2 cellular contexts compared by ENCODE assay signal in the genomic region with DNA sequence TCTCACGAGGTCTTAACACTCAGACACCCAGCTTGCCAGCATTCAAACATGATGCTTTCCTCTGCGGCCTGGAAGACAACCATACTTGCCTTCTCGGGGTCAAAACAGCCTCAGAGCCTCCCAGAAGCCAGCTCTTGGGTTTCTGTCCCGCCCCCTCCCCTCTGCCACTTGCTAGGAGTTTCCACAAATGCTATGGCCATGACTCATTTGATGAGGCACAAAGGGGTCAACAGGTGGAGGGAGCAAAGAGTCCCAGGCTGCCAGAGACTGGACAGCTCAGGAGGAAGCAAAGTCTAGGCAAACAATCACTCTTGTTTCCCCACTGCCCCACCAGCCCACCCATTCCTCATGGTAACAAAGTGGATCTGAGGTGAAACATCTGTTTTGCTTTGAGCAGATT.
TF ChIP-seq lines count a peak whose summit lies in the region.

No MANE protein-coding gene starts in this region.

TF ChIP-seq in SK-N-SH, 30 proteins besides CTCF, POLR2A, EP300 and RAD21 (continued from another document):
- TF ChIP-seq, protein P1, sequence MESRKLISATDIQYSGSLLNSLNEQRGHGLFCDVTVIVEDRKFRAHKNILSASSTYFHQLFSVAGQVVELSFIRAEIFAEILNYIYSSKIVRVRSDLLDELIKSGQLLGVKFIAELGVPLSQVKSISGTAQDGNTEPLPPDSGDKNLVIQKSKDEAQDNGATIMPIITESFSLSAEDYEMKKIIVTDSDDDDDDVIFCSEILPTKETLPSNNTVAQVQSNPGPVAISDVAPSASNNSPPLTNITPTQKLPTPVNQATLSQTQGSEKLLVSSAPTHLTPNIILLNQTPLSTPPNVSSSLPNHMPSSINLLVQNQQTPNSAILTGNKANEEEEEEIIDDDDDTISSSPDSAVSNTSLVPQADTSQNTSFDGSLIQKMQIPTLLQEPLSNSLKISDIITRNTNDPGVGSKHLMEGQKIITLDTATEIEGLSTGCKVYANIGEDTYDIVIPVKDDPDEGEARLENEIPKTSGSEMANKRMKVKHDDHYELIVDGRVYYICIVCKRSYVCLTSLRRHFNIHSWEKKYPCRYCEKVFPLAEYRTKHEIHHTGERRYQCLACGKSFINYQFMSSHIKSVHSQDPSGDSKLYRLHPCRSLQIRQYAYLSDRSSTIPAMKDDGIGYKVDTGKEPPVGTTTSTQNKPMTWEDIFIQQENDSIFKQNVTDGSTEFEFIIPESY (IDR thresholded peaks at IDR 0.05; ENCODE audit: borderline replicate concordance, low read depth) = no peak
- TF ChIP-seq FOSL2 (IDR thresholded peaks at IDR 0.05; ENCODE audit: borderline replicate concordance, low read depth) = peak; percentile 22; the same call in 1 of the 2 replicates
- TF ChIP-seq, protein P2, sequence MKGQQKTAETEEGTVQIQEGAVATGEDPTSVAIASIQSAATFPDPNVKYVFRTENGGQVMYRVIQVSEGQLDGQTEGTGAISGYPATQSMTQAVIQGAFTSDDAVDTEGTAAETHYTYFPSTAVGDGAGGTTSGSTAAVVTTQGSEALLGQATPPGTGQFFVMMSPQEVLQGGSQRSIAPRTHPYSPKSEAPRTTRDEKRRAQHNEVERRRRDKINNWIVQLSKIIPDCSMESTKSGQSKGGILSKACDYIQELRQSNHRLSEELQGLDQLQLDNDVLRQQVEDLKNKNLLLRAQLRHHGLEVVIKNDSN (IDR thresholded peaks at IDR 0.05; ENCODE audit: borderline replicate concordance, low read depth) = no peak
- no peak for TF ChIP-seq CHD2 (IDR thresholded peaks at IDR 0.05; ENCODE audit: low read length, partially characterized antibody)
- no peak for TF ChIP-seq GABPA (IDR thresholded peaks at IDR 0.05; ENCODE audit: low read depth)
- TF ChIP-seq, protein P3, sequence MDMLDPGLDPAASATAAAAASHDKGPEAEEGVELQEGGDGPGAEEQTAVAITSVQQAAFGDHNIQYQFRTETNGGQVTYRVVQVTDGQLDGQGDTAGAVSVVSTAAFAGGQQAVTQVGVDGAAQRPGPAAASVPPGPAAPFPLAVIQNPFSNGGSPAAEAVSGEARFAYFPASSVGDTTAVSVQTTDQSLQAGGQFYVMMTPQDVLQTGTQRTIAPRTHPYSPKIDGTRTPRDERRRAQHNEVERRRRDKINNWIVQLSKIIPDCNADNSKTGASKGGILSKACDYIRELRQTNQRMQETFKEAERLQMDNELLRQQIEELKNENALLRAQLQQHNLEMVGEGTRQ (IDR thresholded peaks at IDR 0.05; ENCODE audit: borderline replicate concordance, low read depth, low read length) = no peak
- TF ChIP-seq JUND (IDR thresholded peaks at IDR 0.05) = peak; percentile 26; the same call in 1 of the 2 replicates
- no peak for TF ChIP-seq SMC3 (IDR thresholded peaks at IDR 0.05; ENCODE audit: low read depth, low read length)

TF ChIP-seq in WTC11, 78 proteins besides CTCF, POLR2A, EP300 and RAD21 (continued from another document):
- TF ChIP-seq, protein P4, sequence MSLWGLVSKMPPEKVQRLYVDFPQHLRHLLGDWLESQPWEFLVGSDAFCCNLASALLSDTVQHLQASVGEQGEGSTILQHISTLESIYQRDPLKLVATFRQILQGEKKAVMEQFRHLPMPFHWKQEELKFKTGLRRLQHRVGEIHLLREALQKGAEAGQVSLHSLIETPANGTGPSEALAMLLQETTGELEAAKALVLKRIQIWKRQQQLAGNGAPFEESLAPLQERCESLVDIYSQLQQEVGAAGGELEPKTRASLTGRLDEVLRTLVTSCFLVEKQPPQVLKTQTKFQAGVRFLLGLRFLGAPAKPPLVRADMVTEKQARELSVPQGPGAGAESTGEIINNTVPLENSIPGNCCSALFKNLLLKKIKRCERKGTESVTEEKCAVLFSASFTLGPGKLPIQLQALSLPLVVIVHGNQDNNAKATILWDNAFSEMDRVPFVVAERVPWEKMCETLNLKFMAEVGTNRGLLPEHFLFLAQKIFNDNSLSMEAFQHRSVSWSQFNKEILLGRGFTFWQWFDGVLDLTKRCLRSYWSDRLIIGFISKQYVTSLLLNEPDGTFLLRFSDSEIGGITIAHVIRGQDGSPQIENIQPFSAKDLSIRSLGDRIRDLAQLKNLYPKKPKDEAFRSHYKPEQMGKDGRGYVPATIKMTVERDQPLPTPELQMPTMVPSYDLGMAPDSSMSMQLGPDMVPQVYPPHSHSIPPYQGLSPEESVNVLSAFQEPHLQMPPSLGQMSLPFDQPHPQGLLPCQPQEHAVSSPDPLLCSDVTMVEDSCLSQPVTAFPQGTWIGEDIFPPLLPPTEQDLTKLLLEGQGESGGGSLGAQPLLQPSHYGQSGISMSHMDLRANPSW (CRISPR knock-in tag; conservative IDR thresholded peaks at IDR 0.05; ENCODE audit: low read depth) = no peak
- no peak for TF ChIP-seq NR2C2 (CRISPR knock-in tag; IDR thresholded peaks at IDR 0.05)
